Comparison of ENCODE assay signal across 8 cellular contexts in the genomic region with DNA sequence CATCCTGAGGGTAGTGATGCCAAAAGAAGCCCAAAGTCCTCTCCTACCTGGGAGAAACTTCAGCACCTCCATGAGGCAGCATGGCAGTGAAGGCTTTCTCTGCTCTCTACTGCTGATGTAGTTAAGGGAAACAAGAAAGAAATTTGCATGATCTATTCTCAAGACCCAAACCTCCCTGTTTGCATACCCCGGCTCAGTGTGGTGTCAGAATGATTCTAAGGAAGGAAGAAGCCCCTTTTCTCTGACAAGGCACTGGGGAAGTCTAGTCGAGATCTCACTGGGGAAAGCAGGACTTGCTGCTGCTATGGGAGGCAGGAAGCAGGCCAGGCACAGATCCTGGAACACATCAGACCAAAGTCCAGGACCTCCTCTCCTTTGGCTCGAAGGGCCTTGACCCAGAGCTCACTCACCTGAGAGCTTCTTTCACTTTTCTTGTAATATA.
DNase-seq lines count a peak whose midpoint lies in the region; ATAC-seq and TF ChIP-seq lines count a peak whose summit lies in the region.

No MANE protein-coding gene starts in this region.

- peak; percentile 10 to 34 for ATAC-seq in activated T-cell treated with anti-CD3 and anti-CD28 coated beads, Interleukin-2, amount 50 U/mL, for 4 hours
- ATAC-seq in HG02885 (IDR thresholded peaks at IDR 0.05; ENCODE audit: poor library complexity, unreplicated experiment) (peak; percentile 84), WTC11 (peak; percentile 89)

- peak overlapping the region; percentile 52 for H3K27ac ChIP-seq in thymus (ENCODE audit: low read depth)

- WGBS in thymus = 91% methylated on average over 3 of the region's 3 CpGs

- no peak for TF ChIP-seq CTCF in WTC11 (IDR thresholded peaks at IDR 0.05)

- POLR2A ChIA-PET in WTC11 (lab: Charles Lee) = interaction anchor here (0.6 kb wide), 1 partner anchor 53 kb away, joined by 3 read pairs; no protein-coding TSS in a partner anchor

- peaks cover 24% of the 10 kb centered on the region for H3K36me3 Mint-ChIP-seq in activated T-cell treated with anti-CD3 and anti-CD28 coated beads, Interleukin-2, amount 50 U/mL, for 4 hours (ENCODE audit: insufficient read depth)
- no peaks in the 10 kb centered on the region for H3K36me3 Mint-ChIP-seq in WTC11

- no peaks in the 10 kb centered on the region for H3K27me3 ChIP-seq in thymus (ENCODE audit: control insufficient read depth, insufficient read depth)

- peaks cover 94% of the 10 kb centered on the region for H3K4me1 Mint-ChIP-seq in activated T-cell treated with anti-CD3 and anti-CD28 coated beads, Interleukin-2, amount 50 U/mL, for 4 hours (ENCODE audit: low read depth)
- peaks cover 32% of the 10 kb centered on the region for H3K4me1 Mint-ChIP-seq in WTC11

- H3K9me3 ChIP-seq in thymus (ENCODE audit: control insufficient read depth) = no peaks in the 10 kb centered on the region

- H3K27ac Mint-ChIP-seq in WTC11 = peak overlapping the region; percentile 93

- no peak for DNase-seq in activated T-cell treated with anti-CD3 and anti-CD28 coated beads, Interleukin-2, amount 50 U/mL, for 4 hours
- DNase-seq in activated T-cell treated with anti-CD3 and anti-CD28 coated beads, Interleukin-2, amount 50 U/mL, for 1 hour = no peak
- peak; percentile 22 for DNase-seq in WTC11 (ENCODE audit: low spot score)
- no peak for DNase-seq in NCI-H748 treated with DMSO at 0.1 percent for 48 hours (lab: John Stamatoyannopoulos, UW)
- DNase-seq in NCI-H1694 treated with DMSO at 0.1 percent for 48 hours (lab: John Stamatoyannopoulos, UW) = no peak
- DNase-seq in OCI-M2 (lab: John Stamatoyannopoulos, UW; ENCODE audit: unreplicated experiment) = no peak

- peak overlapping the region; percentile 51 for H3K4me3 Mint-ChIP-seq in activated T-cell treated with anti-CD3 and anti-CD28 coated beads, Interleukin-2, amount 50 U/mL, for 4 hours
- no peak overlapping the region for H3K4me3 Mint-ChIP-seq in WTC11

- no peaks in the 10 kb centered on the region for H3K27me3 Mint-ChIP-seq in activated T-cell treated with anti-CD3 and anti-CD28 coated beads, Interleukin-2, amount 50 U/mL, for 4 hours (ENCODE audit: low read depth)
- no peaks in the 10 kb centered on the region for H3K27me3 Mint-ChIP-seq in WTC11 (ENCODE audit: low read depth)

- H3K36me3 ChIP-seq in thymus (ENCODE audit: control insufficient read depth, insufficient read depth) = no peaks in the 10 kb centered on the region

- no peaks in the 10 kb centered on the region for H3K4me1 ChIP-seq in thymus (ENCODE audit: control insufficient read depth, insufficient read depth, low read length)

- CTCF ChIA-PET in WTC11 (lab: Charles Lee) = interaction anchor here (1.2 kb wide), 1 partner anchor 47 kb away, joined by 5 read pairs; no protein-coding TSS in a partner anchor

- no peaks in the 10 kb centered on the region for H3K9me3 Mint-ChIP-seq in activated T-cell treated with anti-CD3 and anti-CD28 coated beads, Interleukin-2, amount 50 U/mL, for 4 hours
- H3K9me3 Mint-ChIP-seq in WTC11 = no peaks in the 10 kb centered on the region

- H3K4me3 ChIP-seq in thymus (ENCODE audit: low read length) = no peak overlapping the region

TF ChIP-seq in WTC11, 78 proteins besides CTCF, POLR2A, EP300 and RAD21:
- no peak for TF ChIP-seq ZNF423 (CRISPR knock-in tag; IDR thresholded peaks at IDR 0.05)
- no peak for TF ChIP-seq ETV6 (CRISPR knock-in tag; IDR thresholded peaks at IDR 0.05)

Comparison
In these comparisons a context has a peak if more than half of its experiments do, and no peak if none do; other contexts are left out.
1. ATAC-seq: peak in every context shown above with its lines; median percentile 89 in WTC11; 84 in HG02885; 22 in activated T-cell treated with anti-CD3 and anti-CD28 coated beads, Interleukin-2, amount 50 U/mL, for 4 hours.